ENCODE assay signal across 8 cellular contexts in the genomic region with DNA sequence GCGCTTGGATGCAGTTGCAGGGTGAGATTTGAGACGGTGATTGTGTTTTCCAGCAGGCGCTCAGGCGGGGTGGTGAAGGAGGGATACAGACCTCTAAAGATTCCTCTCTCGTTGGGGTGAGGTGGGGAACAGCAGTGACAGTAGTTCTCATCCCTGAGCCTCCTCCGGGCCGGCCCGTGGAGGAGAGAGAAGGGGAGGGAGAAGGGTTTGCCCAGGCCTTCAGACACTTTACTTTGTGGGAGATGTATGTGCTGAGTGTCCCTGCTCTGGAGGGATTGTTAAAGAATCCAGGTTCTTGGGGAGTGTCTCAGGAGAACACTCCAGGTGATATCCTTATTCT. TPM values are rescaled to one million over a fixed set of nuclear protein-coding genes. Genes with fewer than 3 reads are reported as not detected.
DNase-seq lines count a peak whose midpoint lies in the region; ATAC-seq, FAIRE-seq and TF ChIP-seq lines count a peak whose summit lies in the region.

No MANE protein-coding gene starts in this region.

- no peaks in the 10 kb centered on the region for H3K9me1 ChIP-seq in endothelial cell of umbilical vein (replicated peaks; ENCODE audit: control insufficient read depth, extremely low read depth, insufficient read depth, low read length)

- no peak for DNase-seq in MG63
- no peak for DNase-seq in endothelial cell of umbilical vein (ENCODE audit: low read depth, low spot score)
- no peak for DNase-seq in neural crest cell (ENCODE audit: low read depth, low spot score)
- no peak for DNase-seq in SW480 (ENCODE audit: low spot score)
- no peak for DNase-seq in HuH-7 (ENCODE audit: low spot score)
- DNase-seq in DMS79 treated with DMSO at 0.1 percent for 48 hours (lab: John Stamatoyannopoulos, UW), result no peak

- peak overlapping the region; percentile 81 for H2AFZ ChIP-seq in endothelial cell of umbilical vein (ENCODE audit: low read depth, low read length)

- FAIRE-seq in endothelial cell of umbilical vein (lab: Jason Lieb, UNC), result no peak

- peak overlapping the region; percentile 67 for H3K9ac ChIP-seq in endothelial cell of umbilical vein (replicated peaks; ENCODE audit: extremely low read depth, insufficient read depth, low read length)

- peak overlapping the region; percentile 95 for H3K4me3 ChIP-seq in MG63
- peak overlapping the region; percentile 24 to 67 (median 61) for H3K4me3 ChIP-seq in endothelial cell of umbilical vein (replicated peaks in 1 of 3; ENCODE audit: insufficient read depth in 1 of 3, low read depth in 1 of 3, low read length in 3 of 3)

- peaks cover 42% of the 10 kb centered on the region for H3K4me1 Mint-ChIP-seq in neural crest cell

- no TSS peak for BruUV-seq in endothelial cell of umbilical vein (replicated peaks; lab: Mats Ljungman, UMichigan)

- H4K20me1 ChIP-seq in endothelial cell of umbilical vein (replicated peaks; ENCODE audit: control insufficient read depth, extremely low read depth, insufficient read depth, low read length), result no peaks in the 10 kb centered on the region

- intact Hi-C loops in endothelial cell of umbilical vein (cut with micrococcal nuclease), result loop anchor here (2.0 kb wide), 1 partner anchor 58 kb away; the partner anchor contains the start of gene HLA-DMA

- H3K4me2 ChIP-seq in endothelial cell of umbilical vein (ENCODE audit: insufficient read depth, low read length), result peak overlapping the region; percentile 54

- H3K9me3 ChIP-seq in MG63, result no peaks in the 10 kb centered on the region
- H3K9me3 ChIP-seq in endothelial cell of umbilical vein (replicated peaks; ENCODE audit: control insufficient read depth, insufficient read depth, low read length), result no peaks in the 10 kb centered on the region

- H3K79me2 ChIP-seq in endothelial cell of umbilical vein (ENCODE audit: control insufficient read depth, insufficient read depth, low read length), result peaks cover 16% of the 10 kb centered on the region

- no peak for TF ChIP-seq CTCF in endothelial cell of umbilical vein (IDR thresholded peaks at IDR 0.05; ENCODE audit: extremely low read depth in 1 of 2, insufficient read depth in 1 of 2, low read depth in 1 of 2, low read length in 2 of 2)
- no peak for TF ChIP-seq CTCF in neural crest cell (conservative IDR thresholded peaks at IDR 0.05)

- TF ChIP-seq POLR2A in endothelial cell of umbilical vein (IDR thresholded peaks at IDR 0.05; ENCODE audit: low read depth, low read length), result no peak

- dilution Hi-C loops in endothelial cell of umbilical vein (cut with MboI; ENCODE audit: extremely low pct_ligation_motif_present, low sequenced_read_pairs), result no loop called here

- no peaks in the 10 kb centered on the region for H3K9me3 Mint-ChIP-seq in neural crest cell

- no peak overlapping the region for H3K27ac Mint-ChIP-seq in neural crest cell (ENCODE audit: unreplicated experiment)

- ATAC-seq in GM21381 (IDR thresholded peaks at IDR 0.05; ENCODE audit: unreplicated experiment), result peak; percentile 4
- no peak for ATAC-seq in GM21717 (IDR thresholded peaks at IDR 0.05; ENCODE audit: unreplicated experiment)

- POLR2A ChIA-PET in endothelial cell of umbilical vein (lab: Charles Lee), result interaction anchor here (0.8 to 1.6 kb wide), 3 partner anchors 74 to 78 kb away, joined by 5 to 35 read pairs (median 6); partner anchors contain the start of gene BRD2

- peak overlapping the region; percentile 100 for H3K4me3 Mint-ChIP-seq in neural crest cell

- H3K27me3 ChIP-seq in MG63 (no peaks in the 10 kb centered on the region), endothelial cell of umbilical vein (ENCODE audit: control insufficient read depth in 2 of 2, insufficient read depth in 2 of 2, low read length in 2 of 2) (peaks cover 0 to 1% of the 10 kb centered on the region in 2 experiments)

- H3K4me1 ChIP-seq in endothelial cell of umbilical vein (ENCODE audit: control insufficient read depth, extremely low read depth, insufficient read depth, low read length), result peaks cover 17% of the 10 kb centered on the region

- peaks cover 9% of the 10 kb centered on the region for H3K36me3 Mint-ChIP-seq in neural crest cell (ENCODE audit: low read depth)

- CTCF ChIA-PET in endothelial cell of umbilical vein (lab: Charles Lee), result interaction anchor here (1.0 to 2.8 kb wide), 15 partner anchors 9 to 124 kb away, joined by 3 to 29 read pairs (median 7); partner anchors contain the start of genes BRD2, HLA-DMA and TAP2

- no peak overlapping the region for H3K27ac ChIP-seq in endothelial cell of umbilical vein (ENCODE audit: insufficient read depth, low read depth, low read length)

- H3K36me3 ChIP-seq in MG63 (peaks cover 19% of the 10 kb centered on the region), endothelial cell of umbilical vein (ENCODE audit: control insufficient read depth in 2 of 2, extremely low read depth in 1 of 2, insufficient read depth in 2 of 2, low read length in 2 of 2) (no peaks in the 10 kb centered on the region)

- peaks cover 16% of the 10 kb centered on the region for H3K27me3 Mint-ChIP-seq in neural crest cell (ENCODE audit: low read depth)

TF ChIP-seq in endothelial cell of umbilical vein, 7 proteins besides CTCF, POLR2A, EP300 and RAD21 (continues in another document):
- TF ChIP-seq EZH2 (IDR thresholded peaks at IDR 0.05; ENCODE audit: borderline replicate concordance, low read depth, low read length, severe bottlenecking) (no peak), POLR2AphosphoS5 (IDR thresholded peaks at IDR 0.05; ENCODE audit: insufficient read depth, low read depth, low read length) (no peak), JUN (IDR thresholded peaks at IDR 0.05; ENCODE audit: borderline replicate concordance, insufficient read depth, insufficient read length, low read depth) (no peak), FOS (IDR thresholded peaks at IDR 0.05; ENCODE audit: borderline replicate concordance, insufficient read depth, low read length) (no peak)

RNA-seq across cellular contexts. Expression of gene PSMB9, which starts 41.0 kb away (rescaled TPM):
- 96.5 and 106 TPM in 2 replicates for total RNA-seq in MG63 (2014; rRNA removed; shearing (Covaris generic); ENCODE audit: low replicate concordance)
- total RNA-seq in endothelial cell of umbilical vein, result 2.7 and 6.3 TPM in 2 replicates
- polyA plus RNA-seq in endothelial cell of umbilical vein, result 6.3 and 6.4 TPM in 2 replicates
- polyA plus RNA-seq in endothelial cell of umbilical vein (2011; cell fraction: cytosol; rRNA removed), result 4.5 and 5.0 TPM in 2 replicates
- polyA plus RNA-seq in endothelial cell of umbilical vein (2011; cell fraction: nucleus; rRNA removed), result 1.0 and 1.7 TPM in 2 replicates
- 5.1 and 8.4 TPM in 2 replicates for polyA plus RNA-seq in endothelial cell of umbilical vein (2012)
- polyA minus RNA-seq in endothelial cell of umbilical vein, result 2.1 and 4.6 TPM in 2 replicates
- polyA minus RNA-seq in endothelial cell of umbilical vein (2011; cell fraction: cytosol; rRNA and poly(A)+ RNA removed), result 11.1 TPM
- polyA minus RNA-seq in endothelial cell of umbilical vein (2011; cell fraction: nucleus; rRNA and poly(A)+ RNA removed), result not detected in 2 replicates
- not detected in 2 replicates for total RNA-seq in neural crest cell

RNA-seq across cellular contexts. Expression of gene TAP1, which starts 41.5 kb away (rescaled TPM):
- total RNA-seq in MG63 (2014; rRNA removed; shearing (Covaris generic); ENCODE audit: low replicate concordance), result 84.9 and 115 TPM in 2 replicates
- 18.8 and 25.9 TPM in 2 replicates for total RNA-seq in endothelial cell of umbilical vein
- polyA plus RNA-seq in endothelial cell of umbilical vein, result 15.6 and 17.2 TPM in 2 replicates
- polyA plus RNA-seq in endothelial cell of umbilical vein (2011; cell fraction: cytosol; rRNA removed), result 14.7 and 16.3 TPM in 2 replicates
- polyA plus RNA-seq in endothelial cell of umbilical vein (2011; cell fraction: nucleus; rRNA removed), result 13.8 TPM in 2 replicates
- polyA plus RNA-seq in endothelial cell of umbilical vein (2012), result 31.2 and 34.9 TPM in 2 replicates
- 21.4 and 23.8 TPM in 2 replicates for polyA minus RNA-seq in endothelial cell of umbilical vein
- polyA minus RNA-seq in endothelial cell of umbilical vein (2011; cell fraction: cytosol; rRNA and poly(A)+ RNA removed), result 36.5 TPM
- 3.1 and 4.5 TPM in 2 replicates for polyA minus RNA-seq in endothelial cell of umbilical vein (2011; cell fraction: nucleus; rRNA and poly(A)+ RNA removed)
- 2.7 and 2.8 TPM in 2 replicates for total RNA-seq in neural crest cell

RNA-seq across cellular contexts. Expression of gene HLA-DMB, which starts 45.9 kb away (rescaled TPM):
- total RNA-seq in MG63 (2014; rRNA removed; shearing (Covaris generic); ENCODE audit: low replicate concordance), result 0.76 and 0.79 TPM in 2 replicates
- total RNA-seq in endothelial cell of umbilical vein (0.39 TPM in 1 of 2 replicates, not detected in the other), neural crest cell (0.59 and 0.63 TPM in 2 replicates)
- 0.75 and 1.1 TPM in 2 replicates for polyA plus RNA-seq in endothelial cell of umbilical vein
- 0.71 and 0.87 TPM in 2 replicates for polyA plus RNA-seq in endothelial cell of umbilical vein (2011; cell fraction: cytosol; rRNA removed)
- 1.2 and 1.3 TPM in 2 replicates for polyA plus RNA-seq in endothelial cell of umbilical vein (2011; cell fraction: nucleus; rRNA removed)
- polyA plus RNA-seq in endothelial cell of umbilical vein (2012), result 0.16 and 0.27 TPM in 2 replicates
- 0.34 and 0.45 TPM in 2 replicates for polyA minus RNA-seq in endothelial cell of umbilical vein
- not detected for polyA minus RNA-seq in endothelial cell of umbilical vein (2011; cell fraction: cytosol; rRNA and poly(A)+ RNA removed)
- polyA minus RNA-seq in endothelial cell of umbilical vein (2011; cell fraction: nucleus; rRNA and poly(A)+ RNA removed), result 0.72 TPM in 1 of 2 replicates, not detected in the other

RNA-seq across cellular contexts. Expression of gene PSMB8, which starts 51.1 kb away (rescaled TPM):
- 164 and 166 TPM in 2 replicates for total RNA-seq in MG63 (2014; rRNA removed; shearing (Covaris generic); ENCODE audit: low replicate concordance)
- 25.7 and 40.1 TPM in 2 replicates for total RNA-seq in endothelial cell of umbilical vein
- 41.3 and 49.4 TPM in 2 replicates for polyA plus RNA-seq in endothelial cell of umbilical vein
- 37.0 and 39.6 TPM in 2 replicates for polyA plus RNA-seq in endothelial cell of umbilical vein (2011; cell fraction: cytosol; rRNA removed)
- polyA plus RNA-seq in endothelial cell of umbilical vein (2011; cell fraction: nucleus; rRNA removed), result 20.6 and 22.3 TPM in 2 replicates
- 36.6 and 45.7 TPM in 2 replicates for polyA plus RNA-seq in endothelial cell of umbilical vein (2012)
- polyA minus RNA-seq in endothelial cell of umbilical vein, result 17.2 and 20.8 TPM in 2 replicates
- polyA minus RNA-seq in endothelial cell of umbilical vein (2011; cell fraction: cytosol; rRNA and poly(A)+ RNA removed), result 32.6 TPM
- polyA minus RNA-seq in endothelial cell of umbilical vein (2011; cell fraction: nucleus; rRNA and poly(A)+ RNA removed), result 2.9 and 3.8 TPM in 2 replicates
- total RNA-seq in neural crest cell, result 1.1 and 1.7 TPM in 2 replicates

RNA-seq across cellular contexts. Expression of gene TAP2, which starts 56.4 kb away (rescaled TPM):
- total RNA-seq in MG63 (2014; rRNA removed; shearing (Covaris generic); ENCODE audit: low replicate concordance), result 87.2 and 112 TPM in 2 replicates
- total RNA-seq in endothelial cell of umbilical vein (49.7 and 57.8 TPM in 2 replicates), neural crest cell (18.0 and 18.2 TPM in 2 replicates)
- 14.1 and 18.4 TPM in 2 replicates for polyA plus RNA-seq in endothelial cell of umbilical vein
- 14.8 and 16.1 TPM in 2 replicates for polyA plus RNA-seq in endothelial cell of umbilical vein (2011; cell fraction: cytosol; rRNA removed)
- 36.5 and 42.1 TPM in 2 replicates for polyA plus RNA-seq in endothelial cell of umbilical vein (2011; cell fraction: nucleus; rRNA removed)
- polyA plus RNA-seq in endothelial cell of umbilical vein (2012), result 25.4 and 27.9 TPM in 2 replicates
- 40.5 and 59.8 TPM in 2 replicates for polyA minus RNA-seq in endothelial cell of umbilical vein
- polyA minus RNA-seq in endothelial cell of umbilical vein (2011; cell fraction: cytosol; rRNA and poly(A)+ RNA removed), result 30.3 TPM
- 18.7 and 22.6 TPM in 2 replicates for polyA minus RNA-seq in endothelial cell of umbilical vein (2011; cell fraction: nucleus; rRNA and poly(A)+ RNA removed)

Comparison
In these comparisons a context has a peak if more than half of its experiments do, and no peak if none do; other contexts are left out.
1. RNA of gene PSMB9, which starts 41.0 kb away (total RNA-seq): 96.5 to 106 TPM in MG63; 2.7 to 6.3 TPM in endothelial cell of umbilical vein and not detected in neural crest cell; every median in the first group is over 10 times any median in the second.